Comparison of ENCODE assay signal across 16 cellular contexts in genomic region chr14:87409401-87409800, GRCh38.
"Had no signal": no experiment of that assay in that cellular context is flagged by ENCODE, and none has a peak within 500 bp of the region (broad histone marks: within the 10 kb centered on the region; RNA-seq: fewer than 3 reads in every experiment).

No MANE protein-coding gene starts in this region.

- H3K27ac ChIP-seq: ascending aorta, cardiac muscle cell, esophagus muscularis mucosa, upper lobe of left lung, WERI-Rb-1 had no signal

- H3K27me3 Mint-ChIP-seq: activated T-helper 17 cell treated with anti-CD3 and anti-CD28 coated beads, Interleukin-2, amount 50 U/mL, for 72 hours; memory B cell; stimulated activated naive CD8-positive, alpha-beta T cell treated with anti-CD3 and anti-CD28 coated beads, Interleukin-15, amount 100 ng/mL, for 72 hours had no signal

- H3K36me3 Mint-ChIP-seq: memory B cell had no signal

- H3K27me3 ChIP-seq: ascending aorta, cardiac muscle cell, esophagus muscularis mucosa, upper lobe of left lung had no signal

- H3K9me3 ChIP-seq: ascending aorta, esophagus muscularis mucosa, upper lobe of left lung had no signal

- H3K4me3 Mint-ChIP-seq: activated naive CD4-positive, alpha-beta T cell treated with anti-CD3 and anti-CD28 coated beads for 36 hours; activated T-helper 17 cell treated with anti-CD3 and anti-CD28 coated beads, Interleukin-2, amount 50 U/mL, for 72 hours; memory B cell; nephron; stimulated activated naive CD8-positive, alpha-beta T cell treated with anti-CD3 and anti-CD28 coated beads, Interleukin-15, amount 100 ng/mL, for 72 hours; T-helper 1 cell treated with Interleukin-12 subunit alpha and Interleukin-12 subunit beta and Interleukin-4 antibody, amounts not matched to agents 30 μg/mL and 1 μg/mL, for 36 hours had no signal

- H3K9me3 Mint-ChIP-seq: memory B cell had no signal

- H3K4me1 Mint-ChIP-seq: activated T-helper 17 cell treated with anti-CD3 and anti-CD28 coated beads, Interleukin-2, amount 50 U/mL, for 72 hours; memory B cell; stimulated activated naive CD8-positive, alpha-beta T cell treated with anti-CD3 and anti-CD28 coated beads, Interleukin-15, amount 100 ng/mL, for 72 hours had no signal

- ATAC-seq: activated T-helper 17 cell treated with anti-CD3 and anti-CD28 coated beads, Interleukin-2, amount 50 U/mL, for 72 hours; left lobe of liver; sciatic nerve; stimulated activated naive CD8-positive, alpha-beta T cell treated with anti-CD3 and anti-CD28 coated beads, Interleukin-15, amount 100 ng/mL, for 72 hours had no signal

- H3K4me3 ChIP-seq: ascending aorta, cardiac muscle cell, esophagus muscularis mucosa, upper lobe of left lung had no signal

- H3K27ac Mint-ChIP-seq: activated naive CD4-positive, alpha-beta T cell treated with anti-CD3 and anti-CD28 coated beads for 36 hours; activated T-helper 17 cell treated with anti-CD3 and anti-CD28 coated beads, Interleukin-2, amount 50 U/mL, for 72 hours; memory B cell; nephron; stimulated activated naive CD8-positive, alpha-beta T cell treated with anti-CD3 and anti-CD28 coated beads, Interleukin-15, amount 100 ng/mL, for 72 hours; T-helper 1 cell treated with Interleukin-12 subunit alpha and Interleukin-12 subunit beta and Interleukin-4 antibody, amounts not matched to agents 30 μg/mL and 1 μg/mL, for 36 hours had no signal

- FAIRE-seq: endometrium had no signal

- H3K4me1 ChIP-seq: ascending aorta, esophagus muscularis mucosa, upper lobe of left lung had no signal

- DNase-seq: activated CD4-positive, alpha-beta T cell treated with anti-CD3 and anti-CD28 coated beads, Interleukin-2, amount 50 U/mL, for 48 hours; activated naive CD4-positive, alpha-beta T cell treated with anti-CD3 and anti-CD28 coated beads for 36 hours; occipital lobe; stimulated activated naive CD8-positive, alpha-beta T cell treated with anti-CD3 and anti-CD28 coated beads, Interleukin-15, amount 100 ng/mL, for 72 hours; upper lobe of left lung; WERI-Rb-1 had no signal

- H3K36me3 ChIP-seq: ascending aorta, cardiac muscle cell, esophagus muscularis mucosa, upper lobe of left lung, WERI-Rb-1 had no signal
